Comparison of ENCODE assay signal across 1 cellular context in the genomic region with DNA sequence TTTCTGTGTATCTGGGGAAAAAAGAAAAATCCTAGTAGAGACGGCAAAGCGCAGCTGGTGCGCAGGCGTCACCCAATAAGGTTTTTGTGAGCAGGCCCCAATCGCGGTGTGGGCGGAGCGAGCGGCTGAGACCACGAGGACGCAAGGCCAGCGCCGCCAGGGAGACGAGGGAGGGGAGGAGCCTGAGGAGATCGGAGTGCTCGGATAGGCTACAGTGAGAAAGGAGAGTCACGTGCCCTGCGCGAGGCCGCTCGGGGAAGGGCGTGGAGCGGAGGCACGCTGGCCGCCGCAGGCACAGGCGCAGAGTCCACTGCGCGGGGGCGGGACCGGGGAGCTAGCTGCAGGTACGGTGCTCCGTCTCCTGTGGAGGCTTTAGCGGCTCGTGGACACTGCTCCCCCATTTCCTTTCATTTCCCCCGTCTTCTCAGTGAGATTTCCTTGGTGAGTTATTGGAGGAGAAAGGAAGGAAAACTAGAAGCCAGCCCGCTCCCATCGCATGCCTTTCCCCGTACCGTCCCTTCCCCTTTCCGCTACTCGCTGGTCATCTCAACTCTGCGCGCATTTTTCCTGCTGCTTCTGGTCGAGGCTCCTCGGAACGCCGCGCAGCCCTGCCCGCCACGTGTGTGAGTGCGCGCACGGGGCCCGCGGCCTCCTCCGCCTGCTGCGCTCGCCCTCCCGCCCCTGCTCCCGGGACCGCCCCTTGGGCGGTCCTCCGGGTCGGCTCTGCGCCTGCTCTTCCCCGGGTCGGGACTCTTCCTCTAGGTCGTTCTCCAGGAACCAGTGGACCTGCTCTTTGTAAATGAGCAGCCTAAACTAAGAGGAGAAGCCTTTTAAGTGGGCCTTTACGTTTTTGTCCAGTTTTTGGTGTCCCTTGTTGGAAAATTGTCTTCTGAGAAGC.
TF ChIP-seq lines count a peak whose summit lies in the region.

A gene with protein sequence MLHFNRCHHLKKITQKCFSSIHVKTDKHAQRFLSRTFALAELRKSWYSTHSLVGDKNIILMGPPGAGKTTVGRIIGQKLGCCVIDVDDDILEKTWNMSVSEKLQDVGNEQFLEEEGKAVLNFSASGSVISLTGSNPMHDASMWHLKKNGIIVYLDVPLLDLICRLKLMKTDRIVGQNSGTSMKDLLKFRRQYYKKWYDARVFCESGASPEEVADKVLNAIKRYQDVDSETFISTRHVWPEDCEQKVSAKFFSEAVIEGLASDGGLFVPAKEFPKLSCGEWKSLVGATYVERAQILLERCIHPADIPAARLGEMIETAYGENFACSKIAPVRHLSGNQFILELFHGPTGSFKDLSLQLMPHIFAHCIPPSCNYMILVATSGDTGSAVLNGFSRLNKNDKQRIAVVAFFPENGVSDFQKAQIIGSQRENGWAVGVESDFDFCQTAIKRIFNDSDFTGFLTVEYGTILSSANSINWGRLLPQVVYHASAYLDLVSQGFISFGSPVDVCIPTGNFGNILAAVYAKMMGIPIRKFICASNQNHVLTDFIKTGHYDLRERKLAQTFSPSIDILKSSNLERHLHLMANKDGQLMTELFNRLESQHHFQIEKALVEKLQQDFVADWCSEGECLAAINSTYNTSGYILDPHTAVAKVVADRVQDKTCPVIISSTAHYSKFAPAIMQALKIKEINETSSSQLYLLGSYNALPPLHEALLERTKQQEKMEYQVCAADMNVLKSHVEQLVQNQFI (plus strand): TSS at position 264 of the 898 bp plus-strand sequence. CDS start 6,612 bp downstream, outside the sequence.

TF ChIP-seq in WTC11, 78 proteins besides CTCF, POLR2A, EP300 and RAD21 (continued from another document and continues in another):
- TF ChIP-seq, protein P1, sequence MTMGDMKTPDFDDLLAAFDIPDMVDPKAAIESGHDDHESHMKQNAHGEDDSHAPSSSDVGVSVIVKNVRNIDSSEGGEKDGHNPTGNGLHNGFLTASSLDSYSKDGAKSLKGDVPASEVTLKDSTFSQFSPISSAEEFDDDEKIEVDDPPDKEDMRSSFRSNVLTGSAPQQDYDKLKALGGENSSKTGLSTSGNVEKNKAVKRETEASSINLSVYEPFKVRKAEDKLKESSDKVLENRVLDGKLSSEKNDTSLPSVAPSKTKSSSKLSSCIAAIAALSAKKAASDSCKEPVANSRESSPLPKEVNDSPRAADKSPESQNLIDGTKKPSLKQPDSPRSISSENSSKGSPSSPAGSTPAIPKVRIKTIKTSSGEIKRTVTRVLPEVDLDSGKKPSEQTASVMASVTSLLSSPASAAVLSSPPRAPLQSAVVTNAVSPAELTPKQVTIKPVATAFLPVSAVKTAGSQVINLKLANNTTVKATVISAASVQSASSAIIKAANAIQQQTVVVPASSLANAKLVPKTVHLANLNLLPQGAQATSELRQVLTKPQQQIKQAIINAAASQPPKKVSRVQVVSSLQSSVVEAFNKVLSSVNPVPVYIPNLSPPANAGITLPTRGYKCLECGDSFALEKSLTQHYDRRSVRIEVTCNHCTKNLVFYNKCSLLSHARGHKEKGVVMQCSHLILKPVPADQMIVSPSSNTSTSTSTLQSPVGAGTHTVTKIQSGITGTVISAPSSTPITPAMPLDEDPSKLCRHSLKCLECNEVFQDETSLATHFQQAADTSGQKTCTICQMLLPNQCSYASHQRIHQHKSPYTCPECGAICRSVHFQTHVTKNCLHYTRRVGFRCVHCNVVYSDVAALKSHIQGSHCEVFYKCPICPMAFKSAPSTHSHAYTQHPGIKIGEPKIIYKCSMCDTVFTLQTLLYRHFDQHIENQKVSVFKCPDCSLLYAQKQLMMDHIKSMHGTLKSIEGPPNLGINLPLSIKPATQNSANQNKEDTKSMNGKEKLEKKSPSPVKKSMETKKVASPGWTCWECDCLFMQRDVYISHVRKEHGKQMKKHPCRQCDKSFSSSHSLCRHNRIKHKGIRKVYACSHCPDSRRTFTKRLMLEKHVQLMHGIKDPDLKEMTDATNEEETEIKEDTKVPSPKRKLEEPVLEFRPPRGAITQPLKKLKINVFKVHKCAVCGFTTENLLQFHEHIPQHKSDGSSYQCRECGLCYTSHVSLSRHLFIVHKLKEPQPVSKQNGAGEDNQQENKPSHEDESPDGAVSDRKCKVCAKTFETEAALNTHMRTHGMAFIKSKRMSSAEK (CRISPR knock-in tag; IDR thresholded peaks at IDR 0.05; ENCODE audit: borderline replicate concordance) = 0 out of 2 replicates have a peak, but pooled peaks have one; percentile 26
- no peak for TF ChIP-seq MXD4 (CRISPR knock-in tag; IDR thresholded peaks at IDR 0.05; ENCODE audit: borderline replicate concordance)
- TF ChIP-seq SMAD4 (CRISPR knock-in tag; IDR thresholded peaks at IDR 0.05) = no peak
- TF ChIP-seq NR2C2 (CRISPR knock-in tag; IDR thresholded peaks at IDR 0.05) = 0 out of 2 replicates have a peak, but pooled peaks have one; percentile 56
- no peak for TF ChIP-seq NFATC4 (CRISPR knock-in tag; IDR thresholded peaks at IDR 0.05)
- TF ChIP-seq, protein P2, sequence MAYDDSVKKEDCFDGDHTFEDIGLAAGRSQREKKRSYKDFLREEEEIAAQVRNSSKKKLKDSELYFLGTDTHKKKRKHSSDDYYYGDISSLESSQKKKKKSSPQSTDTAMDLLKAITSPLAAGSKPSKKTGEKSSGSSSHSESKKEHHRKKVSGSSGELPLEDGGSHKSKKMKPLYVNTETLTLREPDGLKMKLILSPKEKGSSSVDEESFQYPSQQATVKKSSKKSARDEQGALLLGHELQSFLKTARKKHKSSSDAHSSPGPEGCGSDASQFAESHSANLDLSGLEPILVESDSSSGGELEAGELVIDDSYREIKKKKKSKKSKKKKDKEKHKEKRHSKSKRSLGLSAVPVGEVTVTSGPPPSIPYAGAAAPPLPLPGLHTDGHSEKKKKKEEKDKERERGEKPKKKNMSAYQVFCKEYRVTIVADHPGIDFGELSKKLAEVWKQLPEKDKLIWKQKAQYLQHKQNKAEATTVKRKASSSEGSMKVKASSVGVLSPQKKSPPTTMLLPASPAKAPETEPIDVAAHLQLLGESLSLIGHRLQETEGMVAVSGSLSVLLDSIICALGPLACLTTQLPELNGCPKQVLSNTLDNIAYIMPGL (CRISPR knock-in tag; IDR thresholded peaks at IDR 0.05) = peak; percentile 77
- TF ChIP-seq, protein P3, sequence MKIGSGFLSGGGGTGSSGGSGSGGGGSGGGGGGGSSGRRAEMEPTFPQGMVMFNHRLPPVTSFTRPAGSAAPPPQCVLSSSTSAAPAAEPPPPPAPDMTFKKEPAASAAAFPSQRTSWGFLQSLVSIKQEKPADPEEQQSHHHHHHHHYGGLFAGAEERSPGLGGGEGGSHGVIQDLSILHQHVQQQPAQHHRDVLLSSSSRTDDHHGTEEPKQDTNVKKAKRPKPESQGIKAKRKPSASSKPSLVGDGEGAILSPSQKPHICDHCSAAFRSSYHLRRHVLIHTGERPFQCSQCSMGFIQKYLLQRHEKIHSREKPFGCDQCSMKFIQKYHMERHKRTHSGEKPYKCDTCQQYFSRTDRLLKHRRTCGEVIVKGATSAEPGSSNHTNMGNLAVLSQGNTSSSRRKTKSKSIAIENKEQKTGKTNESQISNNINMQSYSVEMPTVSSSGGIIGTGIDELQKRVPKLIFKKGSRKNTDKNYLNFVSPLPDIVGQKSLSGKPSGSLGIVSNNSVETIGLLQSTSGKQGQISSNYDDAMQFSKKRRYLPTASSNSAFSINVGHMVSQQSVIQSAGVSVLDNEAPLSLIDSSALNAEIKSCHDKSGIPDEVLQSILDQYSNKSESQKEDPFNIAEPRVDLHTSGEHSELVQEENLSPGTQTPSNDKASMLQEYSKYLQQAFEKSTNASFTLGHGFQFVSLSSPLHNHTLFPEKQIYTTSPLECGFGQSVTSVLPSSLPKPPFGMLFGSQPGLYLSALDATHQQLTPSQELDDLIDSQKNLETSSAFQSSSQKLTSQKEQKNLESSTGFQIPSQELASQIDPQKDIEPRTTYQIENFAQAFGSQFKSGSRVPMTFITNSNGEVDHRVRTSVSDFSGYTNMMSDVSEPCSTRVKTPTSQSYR (CRISPR knock-in tag; IDR thresholded peaks at IDR 0.05) = no peak
- TF ChIP-seq, protein P4, sequence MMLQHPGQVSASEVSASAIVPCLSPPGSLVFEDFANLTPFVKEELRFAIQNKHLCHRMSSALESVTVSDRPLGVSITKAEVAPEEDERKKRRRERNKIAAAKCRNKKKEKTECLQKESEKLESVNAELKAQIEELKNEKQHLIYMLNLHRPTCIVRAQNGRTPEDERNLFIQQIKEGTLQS (CRISPR knock-in tag; conservative IDR thresholded peaks at IDR 0.05) = no peak
- TF ChIP-seq, protein P5, sequence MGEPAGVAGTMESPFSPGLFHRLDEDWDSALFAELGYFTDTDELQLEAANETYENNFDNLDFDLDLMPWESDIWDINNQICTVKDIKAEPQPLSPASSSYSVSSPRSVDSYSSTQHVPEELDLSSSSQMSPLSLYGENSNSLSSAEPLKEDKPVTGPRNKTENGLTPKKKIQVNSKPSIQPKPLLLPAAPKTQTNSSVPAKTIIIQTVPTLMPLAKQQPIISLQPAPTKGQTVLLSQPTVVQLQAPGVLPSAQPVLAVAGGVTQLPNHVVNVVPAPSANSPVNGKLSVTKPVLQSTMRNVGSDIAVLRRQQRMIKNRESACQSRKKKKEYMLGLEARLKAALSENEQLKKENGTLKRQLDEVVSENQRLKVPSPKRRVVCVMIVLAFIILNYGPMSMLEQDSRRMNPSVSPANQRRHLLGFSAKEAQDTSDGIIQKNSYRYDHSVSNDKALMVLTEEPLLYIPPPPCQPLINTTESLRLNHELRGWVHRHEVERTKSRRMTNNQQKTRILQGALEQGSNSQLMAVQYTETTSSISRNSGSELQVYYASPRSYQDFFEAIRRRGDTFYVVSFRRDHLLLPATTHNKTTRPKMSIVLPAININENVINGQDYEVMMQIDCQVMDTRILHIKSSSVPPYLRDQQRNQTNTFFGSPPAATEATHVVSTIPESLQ (CRISPR knock-in tag; IDR thresholded peaks at IDR 0.05) = no peak
- TF ChIP-seq, protein P6, sequence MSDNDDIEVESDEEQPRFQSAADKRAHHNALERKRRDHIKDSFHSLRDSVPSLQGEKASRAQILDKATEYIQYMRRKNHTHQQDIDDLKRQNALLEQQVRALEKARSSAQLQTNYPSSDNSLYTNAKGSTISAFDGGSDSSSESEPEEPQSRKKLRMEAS (CRISPR knock-in tag; IDR thresholded peaks at IDR 0.05) = peak; percentile 98
- TF ChIP-seq, protein P7, sequence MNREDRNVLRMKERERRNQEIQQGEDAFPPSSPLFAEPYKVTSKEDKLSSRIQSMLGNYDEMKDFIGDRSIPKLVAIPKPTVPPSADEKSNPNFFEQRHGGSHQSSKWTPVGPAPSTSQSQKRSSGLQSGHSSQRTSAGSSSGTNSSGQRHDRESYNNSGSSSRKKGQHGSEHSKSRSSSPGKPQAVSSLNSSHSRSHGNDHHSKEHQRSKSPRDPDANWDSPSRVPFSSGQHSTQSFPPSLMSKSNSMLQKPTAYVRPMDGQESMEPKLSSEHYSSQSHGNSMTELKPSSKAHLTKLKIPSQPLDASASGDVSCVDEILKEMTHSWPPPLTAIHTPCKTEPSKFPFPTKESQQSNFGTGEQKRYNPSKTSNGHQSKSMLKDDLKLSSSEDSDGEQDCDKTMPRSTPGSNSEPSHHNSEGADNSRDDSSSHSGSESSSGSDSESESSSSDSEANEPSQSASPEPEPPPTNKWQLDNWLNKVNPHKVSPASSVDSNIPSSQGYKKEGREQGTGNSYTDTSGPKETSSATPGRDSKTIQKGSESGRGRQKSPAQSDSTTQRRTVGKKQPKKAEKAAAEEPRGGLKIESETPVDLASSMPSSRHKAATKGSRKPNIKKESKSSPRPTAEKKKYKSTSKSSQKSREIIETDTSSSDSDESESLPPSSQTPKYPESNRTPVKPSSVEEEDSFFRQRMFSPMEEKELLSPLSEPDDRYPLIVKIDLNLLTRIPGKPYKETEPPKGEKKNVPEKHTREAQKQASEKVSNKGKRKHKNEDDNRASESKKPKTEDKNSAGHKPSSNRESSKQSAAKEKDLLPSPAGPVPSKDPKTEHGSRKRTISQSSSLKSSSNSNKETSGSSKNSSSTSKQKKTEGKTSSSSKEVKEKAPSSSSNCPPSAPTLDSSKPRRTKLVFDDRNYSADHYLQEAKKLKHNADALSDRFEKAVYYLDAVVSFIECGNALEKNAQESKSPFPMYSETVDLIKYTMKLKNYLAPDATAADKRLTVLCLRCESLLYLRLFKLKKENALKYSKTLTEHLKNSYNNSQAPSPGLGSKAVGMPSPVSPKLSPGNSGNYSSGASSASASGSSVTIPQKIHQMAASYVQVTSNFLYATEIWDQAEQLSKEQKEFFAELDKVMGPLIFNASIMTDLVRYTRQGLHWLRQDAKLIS (CRISPR knock-in tag; IDR thresholded peaks at IDR 0.05; ENCODE audit: borderline replicate concordance) = no peak
- TF ChIP-seq, protein P8, sequence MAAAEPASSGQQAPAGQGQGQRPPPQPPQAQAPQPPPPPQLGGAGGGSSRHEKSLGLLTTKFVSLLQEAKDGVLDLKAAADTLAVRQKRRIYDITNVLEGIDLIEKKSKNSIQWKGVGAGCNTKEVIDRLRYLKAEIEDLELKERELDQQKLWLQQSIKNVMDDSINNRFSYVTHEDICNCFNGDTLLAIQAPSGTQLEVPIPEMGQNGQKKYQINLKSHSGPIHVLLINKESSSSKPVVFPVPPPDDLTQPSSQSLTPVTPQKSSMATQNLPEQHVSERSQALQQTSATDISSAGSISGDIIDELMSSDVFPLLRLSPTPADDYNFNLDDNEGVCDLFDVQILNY (CRISPR knock-in tag; IDR thresholded peaks at IDR 0.05) = peak; percentile 59
- TF ChIP-seq SOX15 (CRISPR knock-in tag; IDR thresholded peaks at IDR 0.05) = no peak
- peak; percentile 94 for TF ChIP-seq ZNF232 (CRISPR knock-in tag; IDR thresholded peaks at IDR 0.05)
- TF ChIP-seq IRF2 (CRISPR knock-in tag; IDR thresholded peaks at IDR 0.05; ENCODE audit: borderline replicate concordance, low read depth) = no peak
- TF ChIP-seq, protein P9, sequence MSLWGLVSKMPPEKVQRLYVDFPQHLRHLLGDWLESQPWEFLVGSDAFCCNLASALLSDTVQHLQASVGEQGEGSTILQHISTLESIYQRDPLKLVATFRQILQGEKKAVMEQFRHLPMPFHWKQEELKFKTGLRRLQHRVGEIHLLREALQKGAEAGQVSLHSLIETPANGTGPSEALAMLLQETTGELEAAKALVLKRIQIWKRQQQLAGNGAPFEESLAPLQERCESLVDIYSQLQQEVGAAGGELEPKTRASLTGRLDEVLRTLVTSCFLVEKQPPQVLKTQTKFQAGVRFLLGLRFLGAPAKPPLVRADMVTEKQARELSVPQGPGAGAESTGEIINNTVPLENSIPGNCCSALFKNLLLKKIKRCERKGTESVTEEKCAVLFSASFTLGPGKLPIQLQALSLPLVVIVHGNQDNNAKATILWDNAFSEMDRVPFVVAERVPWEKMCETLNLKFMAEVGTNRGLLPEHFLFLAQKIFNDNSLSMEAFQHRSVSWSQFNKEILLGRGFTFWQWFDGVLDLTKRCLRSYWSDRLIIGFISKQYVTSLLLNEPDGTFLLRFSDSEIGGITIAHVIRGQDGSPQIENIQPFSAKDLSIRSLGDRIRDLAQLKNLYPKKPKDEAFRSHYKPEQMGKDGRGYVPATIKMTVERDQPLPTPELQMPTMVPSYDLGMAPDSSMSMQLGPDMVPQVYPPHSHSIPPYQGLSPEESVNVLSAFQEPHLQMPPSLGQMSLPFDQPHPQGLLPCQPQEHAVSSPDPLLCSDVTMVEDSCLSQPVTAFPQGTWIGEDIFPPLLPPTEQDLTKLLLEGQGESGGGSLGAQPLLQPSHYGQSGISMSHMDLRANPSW (CRISPR knock-in tag; conservative IDR thresholded peaks at IDR 0.05; ENCODE audit: low read depth) = no peak
- peak; percentile 75 for TF ChIP-seq TEAD1 (CRISPR knock-in tag; IDR thresholded peaks at IDR 0.05)
- no peak for TF ChIP-seq GTF2I (CRISPR knock-in tag; conservative IDR thresholded peaks at IDR 0.05)
- peak; percentile 92 for TF ChIP-seq SP1 (CRISPR knock-in tag; conservative IDR thresholded peaks at IDR 0.05)
- TF ChIP-seq CREM (CRISPR knock-in tag; IDR thresholded peaks at IDR 0.05) = no peak
- TF ChIP-seq OVOL2 (CRISPR knock-in tag; IDR thresholded peaks at IDR 0.05; ENCODE audit: borderline replicate concordance) = no peak
- no peak for TF ChIP-seq TP53 (CRISPR knock-in tag; IDR thresholded peaks at IDR 0.05)
